8 cellular contexts compared by ENCODE assay signal in the genomic region with DNA sequence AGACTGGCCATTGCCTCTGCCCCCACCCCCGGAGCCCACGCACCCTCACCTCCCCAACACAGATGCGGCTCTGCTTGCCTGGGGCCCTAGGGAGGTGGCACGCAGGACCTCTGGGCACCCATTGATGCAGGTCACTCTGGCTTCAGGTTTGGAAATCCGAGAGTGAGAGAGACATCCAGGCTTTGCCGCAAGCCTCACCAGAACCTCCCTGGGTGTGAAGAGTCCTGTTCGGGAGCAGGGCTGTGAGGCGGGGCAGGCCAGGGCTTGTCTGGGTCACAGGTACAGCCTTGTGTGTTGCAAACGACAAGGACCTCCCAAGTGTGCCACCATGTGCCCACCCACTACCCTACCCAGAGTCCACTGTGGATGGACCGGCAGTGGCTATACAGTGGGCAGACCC. TPM values are rescaled to one million over a fixed set of nuclear protein-coding genes. Genes with fewer than 3 reads are reported as not detected.
"Had no signal": no experiment of that assay in that cellular context is flagged by ENCODE, and none has a peak within 500 bp of the region (broad histone marks: within the 10 kb centered on the region; RNA-seq: fewer than 3 reads in every experiment).

No MANE protein-coding gene starts in this region.

RNA-seq across cellular contexts. Expression of a gene that starts 7.5 kb away (rescaled TPM):
- total RNA-seq: LHCN-M2, MCF 10A, NCI-H460, OCI-LY7, PC-9, Right ventricle myocardium inferior, RPMI7951, SK-MEL-5 had no signal

RNA-seq across cellular contexts. Expression of a gene that starts 8.4 kb away (rescaled TPM):
- total RNA-seq: MCF 10A had no signal
